1 cellular context compared by ENCODE assay signal in genomic region chr15:99616129-99616528, GRCh38.
TF ChIP-seq lines count a peak whose summit lies in the region.

No MANE protein-coding gene starts in this region.

TF ChIP-seq in HepG2, 621 proteins besides CTCF, POLR2A, EP300 and RAD21 (continued from another document):
- no peak for TF ChIP-seq DZIP1 (CRISPR knock-in tag; IDR thresholded peaks at IDR 0.05)
- no peak for TF ChIP-seq SUZ12 (IDR thresholded peaks at IDR 0.05; ENCODE audit: low read depth, low read length)
- no peak for TF ChIP-seq PHF20 (CRISPR knock-in tag; IDR thresholded peaks at IDR 0.05)
- TF ChIP-seq ARID2 (CRISPR knock-in tag; IDR thresholded peaks at IDR 0.05; ENCODE audit: borderline replicate concordance) = no peak
- TF ChIP-seq MAFF (IDR thresholded peaks at IDR 0.05; ENCODE audit: low read depth, low read length) = peak; percentile 21; the same call in 1 of the 2 replicates
- TF ChIP-seq SOX13 (IDR thresholded peaks at IDR 0.05) = no peak
- no peak for TF ChIP-seq SOX13 (CRISPR knock-in tag; conservative IDR thresholded peaks at IDR 0.05 in 1 of 2, IDR thresholded peaks at IDR 0.05 in 1 of 2)
